In genomic region chr6:43267619-43268347, GRCh38 we compare ENCODE assay signal across 1 cellular context.
TF ChIP-seq lines count a peak whose summit lies in the region.

No MANE protein-coding gene starts in this region.

TF ChIP-seq in HepG2, 621 proteins besides CTCF, POLR2A, EP300 and RAD21 (continued from another document and continues in another):
- TF ChIP-seq HIC2 (CRISPR knock-in tag; IDR thresholded peaks at IDR 0.05; ENCODE audit: low read depth), result peak; percentile 99
- peak; percentile 87 for TF ChIP-seq DRAP1 (CRISPR knock-in tag; IDR thresholded peaks at IDR 0.05)
- TF ChIP-seq ZNF567 (CRISPR knock-in tag; IDR thresholded peaks at IDR 0.05; ENCODE audit: borderline replicate concordance), result peak; percentile 98
- peak; percentile 96 for TF ChIP-seq ZNF160 (CRISPR knock-in tag; IDR thresholded peaks at IDR 0.05)
- TF ChIP-seq ZNF646 (CRISPR knock-in tag; IDR thresholded peaks at IDR 0.05), result peak; percentile 92
- TF ChIP-seq ZBTB2 (CRISPR knock-in tag; IDR thresholded peaks at IDR 0.05; ENCODE audit: low read depth), result peak; percentile 91
- TF ChIP-seq YEATS4 (CRISPR knock-in tag; IDR thresholded peaks at IDR 0.05; ENCODE audit: borderline replicate concordance), result peak; percentile 99
- TF ChIP-seq ZNF317 (CRISPR knock-in tag; IDR thresholded peaks at IDR 0.05), result peak; percentile 93
- TF ChIP-seq KLF16 (CRISPR knock-in tag; IDR thresholded peaks at IDR 0.05), result peak in 1 of 2 experiments; percentile 100; a peak in 2 of 4 replicates
- TF ChIP-seq POGK (CRISPR knock-in tag; conservative IDR thresholded peaks at IDR 0.05), result peak; percentile 100
- peak; percentile 97; the same call in 1 of the 2 replicates for TF ChIP-seq SNAI1 (CRISPR knock-in tag; IDR thresholded peaks at IDR 0.05; ENCODE audit: borderline replicate concordance)
- TF ChIP-seq STAG1 (CRISPR knock-in tag; IDR thresholded peaks at IDR 0.05), result peak; percentile 65
- peak; percentile 55; the same call in 1 of the 2 replicates for TF ChIP-seq PAX8 (CRISPR knock-in tag; IDR thresholded peaks at IDR 0.05; ENCODE audit: borderline replicate concordance)
- TF ChIP-seq JARID2 (CRISPR knock-in tag; IDR thresholded peaks at IDR 0.05; ENCODE audit: insufficient replicate concordance), result no peak
- TF ChIP-seq TMF1 (CRISPR knock-in tag; IDR thresholded peaks at IDR 0.05; ENCODE audit: low read depth), result peak; percentile 73
- peak; percentile 78; the same call in 1 of the 2 replicates for TF ChIP-seq EED (CRISPR knock-in tag; IDR thresholded peaks at IDR 0.05)
- TF ChIP-seq ZNF558 (CRISPR knock-in tag; IDR thresholded peaks at IDR 0.05; ENCODE audit: borderline replicate concordance), result peak; percentile 91; the same call in 1 of the 2 replicates
- TF ChIP-seq ZNF703 (CRISPR knock-in tag; IDR thresholded peaks at IDR 0.05; ENCODE audit: borderline replicate concordance), result peak; percentile 97
- peak; percentile 91 for TF ChIP-seq ZNF841 (CRISPR knock-in tag; IDR thresholded peaks at IDR 0.05; ENCODE audit: borderline replicate concordance)
- TF ChIP-seq ONECUT2 (CRISPR knock-in tag; IDR thresholded peaks at IDR 0.05), result peak; percentile 67; the same call in 1 of the 2 replicates
- TF ChIP-seq HOXA7 (CRISPR knock-in tag; IDR thresholded peaks at IDR 0.05), result 0 out of 2 replicates have a peak, but pooled peaks have one; percentile 80
- 0 out of 2 replicates have a peak, but pooled peaks have one; percentile 90 for TF ChIP-seq EEA1 (CRISPR knock-in tag; IDR thresholded peaks at IDR 0.05; ENCODE audit: borderline replicate concordance)
- peak; percentile 88; the same call in 1 of the 2 replicates for TF ChIP-seq NFE2L1 (CRISPR knock-in tag; IDR thresholded peaks at IDR 0.05; ENCODE audit: borderline replicate concordance)
- TF ChIP-seq ELF3 (CRISPR knock-in tag; IDR thresholded peaks at IDR 0.05), result peak; percentile 99
- peak; percentile 98 for TF ChIP-seq ZHX1 (CRISPR knock-in tag; IDR thresholded peaks at IDR 0.05; ENCODE audit: low read depth)
- TF ChIP-seq NFKB2 (CRISPR knock-in tag; IDR thresholded peaks at IDR 0.05; ENCODE audit: borderline replicate concordance), result peak; percentile 98
- TF ChIP-seq ZFP82 (CRISPR knock-in tag; IDR thresholded peaks at IDR 0.05; ENCODE audit: borderline replicate concordance), result 0 out of 2 replicates have a peak, but pooled peaks have one; percentile 77
- TF ChIP-seq ZFP36L2 (CRISPR knock-in tag; IDR thresholded peaks at IDR 0.05), result no peak
- TF ChIP-seq DR1 (CRISPR knock-in tag; IDR thresholded peaks at IDR 0.05), result peak; percentile 77; the same call in 1 of the 2 replicates
- TF ChIP-seq RBM22 (optimal IDR thresholded peaks at IDR 0.05; ENCODE audit: low read length), result no peak
- TF ChIP-seq FOSL1 (CRISPR knock-in tag; IDR thresholded peaks at IDR 0.05; ENCODE audit: borderline replicate concordance), result no peak; the same call in 1 of the 2 replicates
- TF ChIP-seq ZNF746 (CRISPR knock-in tag; IDR thresholded peaks at IDR 0.05), result peak; percentile 100
- peak; percentile 100 for TF ChIP-seq PAXIP1 (CRISPR knock-in tag; conservative IDR thresholded peaks at IDR 0.05)
- TF ChIP-seq SMYD3 (CRISPR knock-in tag; IDR thresholded peaks at IDR 0.05), result peak; percentile 98; the same call in 1 of the 2 replicates
- no peak for TF ChIP-seq ZNF282 (IDR thresholded peaks at IDR 0.05; ENCODE audit: partially characterized antibody)
- TF ChIP-seq PPARG (CRISPR knock-in tag; conservative IDR thresholded peaks at IDR 0.05), result peak; percentile 100
- TF ChIP-seq MXD4 (CRISPR knock-in tag; IDR thresholded peaks at IDR 0.05), result peak; percentile 97
- TF ChIP-seq ZBTB38 (CRISPR knock-in tag; IDR thresholded peaks at IDR 0.05), result peak; percentile 99
- TF ChIP-seq ZMYM2 (CRISPR knock-in tag; IDR thresholded peaks at IDR 0.05), result peak; percentile 99
- TF ChIP-seq ZFP41 (CRISPR knock-in tag; IDR thresholded peaks at IDR 0.05; ENCODE audit: borderline replicate concordance), result peak; percentile 97
- peak; percentile 96 for TF ChIP-seq AHR (CRISPR knock-in tag; IDR thresholded peaks at IDR 0.05)
- peak; percentile 99 for TF ChIP-seq ZSCAN25 (CRISPR knock-in tag; IDR thresholded peaks at IDR 0.05)
- peak; percentile 98 for TF ChIP-seq ZNF552 (CRISPR knock-in tag; IDR thresholded peaks at IDR 0.05; ENCODE audit: borderline replicate concordance)
